12 cellular contexts compared by ENCODE assay signal in the genomic region with DNA sequence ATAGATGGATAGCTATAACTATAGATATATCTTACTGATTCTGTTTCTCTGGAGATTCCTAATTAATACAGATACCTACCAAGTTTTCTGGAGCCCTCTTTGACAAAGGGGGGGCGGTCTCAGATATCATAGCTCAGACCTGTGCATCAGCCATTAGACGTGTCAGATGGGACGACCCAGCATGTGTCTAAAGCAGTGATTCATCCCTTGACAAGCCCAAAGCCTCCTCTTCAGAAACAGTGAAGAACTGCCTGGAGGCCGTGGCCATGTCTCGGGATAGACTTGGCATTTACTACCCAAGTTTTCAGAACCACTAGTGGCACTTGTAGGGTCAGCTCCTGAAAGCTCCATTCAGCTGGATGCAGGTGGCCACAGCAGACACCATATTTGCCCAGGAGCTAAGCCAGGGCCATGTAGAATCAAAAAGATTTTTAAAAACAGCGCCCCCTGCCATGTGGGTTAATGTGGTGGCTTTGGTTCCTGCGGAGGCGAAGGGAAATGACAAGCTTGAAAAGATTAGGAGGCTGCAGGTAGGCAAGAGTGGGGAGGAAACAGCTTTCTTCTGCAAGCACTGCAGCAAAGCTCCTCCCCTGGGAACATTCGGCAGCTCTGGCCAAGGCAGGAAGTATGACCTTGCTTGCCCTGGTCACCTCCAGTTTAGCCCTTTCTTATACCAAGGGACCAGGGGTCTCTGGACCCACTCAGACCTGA.
A peak's percentile ranks its signal among the peaks of the same experiment; 100 is the strongest.
DNase-seq lines count a peak whose midpoint lies in the region; ATAC-seq, FAIRE-seq and TF ChIP-seq lines count a peak whose summit lies in the region.
"Had no signal": no experiment of that assay in that cellular context is flagged by ENCODE, and none has a peak within 500 bp of the region (broad histone marks: within the 10 kb centered on the region; RNA-seq: fewer than 3 reads in every experiment).

No MANE protein-coding gene starts in this region.

- ATAC-seq in GM21619 (IDR thresholded peaks at IDR 0.05; ENCODE audit: unreplicated experiment) (no peak), HG02870 (IDR thresholded peaks at IDR 0.05; ENCODE audit: unreplicated experiment) (no peak)

- H3K4me1 Mint-ChIP-seq in glutamatergic neuron (ENCODE audit: low read depth, unreplicated experiment), result peaks cover 5% of the 10 kb centered on the region

- H3K9me3 Mint-ChIP-seq in glutamatergic neuron (ENCODE audit: unreplicated experiment), result peaks cover 6% of the 10 kb centered on the region

- no peak overlapping the region for H3K4me3 ChIP-seq in foreskin fibroblast (ENCODE audit: low read depth in 1 of 2, low read length in 2 of 2)

- peak; percentile 41 for DNase-seq in D341Med (ENCODE audit: low spot score)
- peak; percentile 79 for DNase-seq in RPMI8226
- DNase-seq in glutamatergic neuron, result peak; percentile 50
- DNase-seq in foreskin fibroblast, result no peak
- no peak for DNase-seq in RCC 7860 (ENCODE audit: low spot score)
- DNase-seq: IMR-90, NCI-H526 treated with DMSO at 0.1 percent for 48 hours had no signal

- FAIRE-seq in RCC 7860 (lab: Jason Lieb, UNC), result no peak
- FAIRE-seq: islet of Langerhans had no signal

- no peaks in the 10 kb centered on the region for H3K36me3 Mint-ChIP-seq in glutamatergic neuron (ENCODE audit: unreplicated experiment)
- H3K36me3 Mint-ChIP-seq: activated naive CD8-positive, alpha-beta T cell had no signal

- no peak overlapping the region for H3K27ac Mint-ChIP-seq in glutamatergic neuron (ENCODE audit: unreplicated experiment)
- H3K27ac Mint-ChIP-seq: activated naive CD8-positive, alpha-beta T cell had no signal

- TF ChIP-seq CTCF in GM12873 (IDR thresholded peaks at IDR 0.05; ENCODE audit: insufficient read depth, low read depth, low read length, missing control alignments) (peak; percentile 34), glutamatergic neuron (IDR thresholded peaks at IDR 0.05; ENCODE audit: partially characterized antibody, unreplicated experiment) (peak; percentile 42), foreskin fibroblast (IDR thresholded peaks at IDR 0.05; ENCODE audit: low read depth, low read length) (no peak)

- no peak overlapping the region for H3K4me3 Mint-ChIP-seq in glutamatergic neuron (ENCODE audit: unreplicated experiment)
- H3K4me3 Mint-ChIP-seq: activated naive CD8-positive, alpha-beta T cell had no signal

- H3K27me3 Mint-ChIP-seq in glutamatergic neuron (ENCODE audit: unreplicated experiment), result peaks cover 2% of the 10 kb centered on the region

Comparison
In these comparisons a context has a peak if more than half of its experiments do, and no peak if none do; other contexts are left out.
1. DNase-seq: peak in D341Med (single experiment), RPMI8226 (single experiment) and glutamatergic neuron (single experiment); none in foreskin fibroblast (0 of 2) and RCC 7860 (single experiment).